In genomic region chr6:161349886-161350285, GRCh38 we compare ENCODE assay signal across 21 cellular contexts.
"Had no signal": no experiment of that assay in that cellular context is flagged by ENCODE, and none has a peak within 500 bp of the region (broad histone marks: within the 10 kb centered on the region; RNA-seq: fewer than 3 reads in every experiment).

No MANE protein-coding gene starts in this region.

- H3K9me3 Mint-ChIP-seq: effector memory CD8-positive, alpha-beta T cell; memory B cell; natural killer cell; stimulated activated memory B cell treated with anti-CD40 and anti-IgM and Interleukin-4, amounts not matched to agents 10 μg/mL and 1 μg/mL and 100 μg/mL, for 72 hours; stimulated activated naive CD8-positive, alpha-beta T cell treated with anti-CD3 and anti-CD28 coated beads, Interleukin-15, amount 100 ng/mL, for 72 hours had no signal

- H3K9me3 ChIP-seq: neutrophil, pancreas, suprapubic skin, transverse colon had no signal

- ATAC-seq: effector memory CD8-positive, alpha-beta T cell; left lobe of liver; natural killer cell; pancreas; sciatic nerve; stimulated activated memory B cell treated with anti-CD40 and anti-IgM and Interleukin-4, amounts not matched to agents 10 μg/mL and 1 μg/mL and 100 μg/mL, for 72 hours; stimulated activated naive CD8-positive, alpha-beta T cell treated with anti-CD3 and anti-CD28 coated beads, Interleukin-15, amount 100 ng/mL, for 72 hours had no signal

- H3K4me3 Mint-ChIP-seq: effector memory CD8-positive, alpha-beta T cell; memory B cell; natural killer cell; stimulated activated memory B cell treated with anti-CD40 and anti-IgM and Interleukin-4, amounts not matched to agents 10 μg/mL and 1 μg/mL and 100 μg/mL, for 72 hours; stimulated activated naive CD8-positive, alpha-beta T cell treated with anti-CD3 and anti-CD28 coated beads, Interleukin-15, amount 100 ng/mL, for 72 hours had no signal

- H3K27ac ChIP-seq: neutrophil, pancreas, suprapubic skin, transverse colon had no signal

- H3K4me1 ChIP-seq: pancreas, suprapubic skin, transverse colon had no signal

- FAIRE-seq: endometrium had no signal

- H3K36me3 Mint-ChIP-seq: memory B cell; natural killer cell; stimulated activated memory B cell treated with anti-CD40 and anti-IgM and Interleukin-4, amounts not matched to agents 10 μg/mL and 1 μg/mL and 100 μg/mL, for 72 hours had no signal

- H3K4me1 Mint-ChIP-seq: memory B cell; natural killer cell; stimulated activated memory B cell treated with anti-CD40 and anti-IgM and Interleukin-4, amounts not matched to agents 10 μg/mL and 1 μg/mL and 100 μg/mL, for 72 hours; stimulated activated naive CD8-positive, alpha-beta T cell treated with anti-CD3 and anti-CD28 coated beads, Interleukin-15, amount 100 ng/mL, for 72 hours had no signal

- H3K36me3 ChIP-seq: neutrophil, pancreas, suprapubic skin, transverse colon had no signal

- H3K4me3 ChIP-seq: lung, pancreas, smooth muscle cell, suprapubic skin, transverse colon had no signal

- H3K27me3 Mint-ChIP-seq: effector memory CD8-positive, alpha-beta T cell; memory B cell; stimulated activated memory B cell treated with anti-CD40 and anti-IgM and Interleukin-4, amounts not matched to agents 10 μg/mL and 1 μg/mL and 100 μg/mL, for 72 hours; stimulated activated naive CD8-positive, alpha-beta T cell treated with anti-CD3 and anti-CD28 coated beads, Interleukin-15, amount 100 ng/mL, for 72 hours had no signal

- H3K27ac Mint-ChIP-seq: effector memory CD8-positive, alpha-beta T cell; memory B cell; natural killer cell; stimulated activated memory B cell treated with anti-CD40 and anti-IgM and Interleukin-4, amounts not matched to agents 10 μg/mL and 1 μg/mL and 100 μg/mL, for 72 hours; stimulated activated naive CD8-positive, alpha-beta T cell treated with anti-CD3 and anti-CD28 coated beads, Interleukin-15, amount 100 ng/mL, for 72 hours had no signal

- H3K4me2 ChIP-seq: smooth muscle cell had no signal

- H3K27me3 ChIP-seq: neutrophil, pancreas, suprapubic skin, transverse colon had no signal

- DNase-seq: cerebellar nuclear complex; cortex of kidney; effector memory CD8-positive, alpha-beta T cell; erythroblast; hypothalamus; kidney; natural killer cell; pancreas; stimulated activated CD4-positive, alpha-beta T cell treated with anti-CD3 and anti-CD28 coated beads, Interleukin-2, amount 100 ng/mL, for 24 hours; stimulated activated CD4-positive, alpha-beta T cell treated with anti-CD3 and anti-CD28 coated beads, Interleukin-4, amount 100 ng/mL, for 24 hours; stimulated activated naive CD8-positive, alpha-beta T cell treated with anti-CD3 and anti-CD28 coated beads, Interleukin-15, amount 100 ng/mL, for 72 hours; transverse colon had no signal
